Comparison of ENCODE assay signal across 29 cellular contexts in the genomic region with DNA sequence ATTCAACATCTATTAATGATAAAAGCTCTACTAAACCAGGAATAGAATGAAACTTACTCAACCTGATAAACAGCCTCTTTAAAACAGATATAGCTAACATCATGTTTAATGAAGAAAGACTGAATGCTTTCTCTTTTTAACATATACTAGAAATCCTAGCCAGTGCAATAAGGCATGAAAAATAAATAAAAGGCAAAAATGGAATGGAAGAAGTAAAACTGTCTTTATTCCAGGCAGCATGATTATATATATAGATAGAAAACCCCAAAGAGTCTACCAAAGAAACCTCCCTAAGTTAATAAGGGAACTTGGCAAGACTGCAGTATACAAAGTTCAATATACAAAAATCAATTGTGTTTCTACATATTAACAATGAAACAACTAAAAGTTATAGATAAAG.
"Had no signal": no experiment of that assay in that cellular context is flagged by ENCODE, and none has a peak within 500 bp of the region (broad histone marks: within the 10 kb centered on the region; RNA-seq: fewer than 3 reads in every experiment).

No MANE protein-coding gene starts in this region.

- DNase-seq: natural killer cell; occipital lobe; ovary; posterior cingulate gyrus; psoas muscle; right cardiac atrium; spleen; stimulated activated CD4-positive, alpha-beta T cell treated with anti-CD3 and anti-CD28 coated beads, Interleukin-12 subunit alpha, Interleukin-12 subunit beta, amount 100 ng/mL, for 4 hours; stimulated activated CD4-positive, alpha-beta T cell treated with anti-CD3 and anti-CD28 coated beads, Interleukin-1b, Interleukin-23, amount 100 ng/mL, for 48 hours; stimulated activated CD4-positive, alpha-beta T cell treated with anti-CD3 and anti-CD28 coated beads, Interleukin-4, amount 100 ng/mL, for 1 hour; stimulated activated naive B cell treated with anti-CD40 and anti-IgM and Interleukin-4, amounts not matched to agents 10 μg/mL and 1 μg/mL and 100 μg/mL, for 72 hours; stimulated activated naive CD4-positive, alpha-beta T cell treated with Interleukin-2 at 50 U/mL for 16 hours; stomach; thyroid gland; trophoblast cell; upper lobe of left lung had no signal

- H3K27ac ChIP-seq: neural progenitor cell, ovary, parathyroid adenoma, psoas muscle, skin epidermis, spleen, stomach, thyroid gland, tibial nerve, upper lobe of left lung, vagina had no signal

- ATAC-seq: natural killer cell; psoas muscle; right cardiac atrium; sciatic nerve; stimulated activated effector memory CD8-positive, alpha-beta T cell treated with anti-CD3 and anti-CD28 coated beads, Interleukin-12 subunit alpha, Interleukin-12 subunit beta, amount 100 ng/mL, for 72 hours; stimulated activated naive B cell treated with anti-CD40 and anti-IgM and Interleukin-4, amounts not matched to agents 10 μg/mL and 1 μg/mL and 100 μg/mL, for 72 hours had no signal

- H3K4me2 ChIP-seq: neural progenitor cell, smooth muscle cell had no signal

- H3K27ac Mint-ChIP-seq: natural killer cell; nephron; neural progenitor cell; progenitor cell of endocrine pancreas; stimulated activated effector memory CD8-positive, alpha-beta T cell treated with anti-CD3 and anti-CD28 coated beads, Interleukin-12 subunit alpha, Interleukin-12 subunit beta, amount 100 ng/mL, for 72 hours; stimulated activated naive B cell treated with anti-CD40 and anti-IgM and Interleukin-4, amounts not matched to agents 10 μg/mL and 1 μg/mL and 100 μg/mL, for 72 hours; stimulated activated naive CD8-positive, alpha-beta T cell treated with anti-CD3 and anti-CD28 coated beads, Interleukin-15, Interleukin-2, amounts not matched to agents 100 ng/mL and 50 ng/mL, for 24 hours had no signal

- FAIRE-seq: urothelium cell line had no signal

- H3K27me3 ChIP-seq: neural progenitor cell, ovary, spleen, stomach, thyroid gland, tibial nerve, upper lobe of left lung, vagina had no signal

- H3K9me3 ChIP-seq: ovary, thyroid gland had no signal

- H3K4me3 ChIP-seq: neural progenitor cell, ovary, psoas muscle, skin epidermis, smooth muscle cell, spleen, stomach, thoracic aorta, thyroid gland, tibial nerve, upper lobe of left lung, vagina had no signal

- H3K36me3 ChIP-seq: ovary, spleen, stomach, thoracic aorta, thyroid gland, upper lobe of left lung, vagina had no signal

- H3K36me3 Mint-ChIP-seq: stimulated activated effector memory CD8-positive, alpha-beta T cell treated with anti-CD3 and anti-CD28 coated beads, Interleukin-12 subunit alpha, Interleukin-12 subunit beta, amount 100 ng/mL, for 72 hours; stimulated activated naive B cell treated with anti-CD40 and anti-IgM and Interleukin-4, amounts not matched to agents 10 μg/mL and 1 μg/mL and 100 μg/mL, for 72 hours had no signal

- H3K4me1 Mint-ChIP-seq: natural killer cell; stimulated activated effector memory CD8-positive, alpha-beta T cell treated with anti-CD3 and anti-CD28 coated beads, Interleukin-12 subunit alpha, Interleukin-12 subunit beta, amount 100 ng/mL, for 72 hours; stimulated activated naive B cell treated with anti-CD40 and anti-IgM and Interleukin-4, amounts not matched to agents 10 μg/mL and 1 μg/mL and 100 μg/mL, for 72 hours had no signal

- H3K27me3 Mint-ChIP-seq: progenitor cell of endocrine pancreas; stimulated activated naive CD8-positive, alpha-beta T cell treated with anti-CD3 and anti-CD28 coated beads, Interleukin-15, Interleukin-2, amounts not matched to agents 100 ng/mL and 50 ng/mL, for 24 hours had no signal

- H3K4me1 ChIP-seq: neural progenitor cell had no signal

- H2AFZ ChIP-seq: neural progenitor cell, parathyroid adenoma had no signal

- H3K9ac ChIP-seq: neural progenitor cell, parathyroid adenoma had no signal

- H3K4me3 Mint-ChIP-seq: natural killer cell; nephron; neural progenitor cell; stimulated activated effector memory CD8-positive, alpha-beta T cell treated with anti-CD3 and anti-CD28 coated beads, Interleukin-12 subunit alpha, Interleukin-12 subunit beta, amount 100 ng/mL, for 72 hours; stimulated activated naive B cell treated with anti-CD40 and anti-IgM and Interleukin-4, amounts not matched to agents 10 μg/mL and 1 μg/mL and 100 μg/mL, for 72 hours; stimulated activated naive CD8-positive, alpha-beta T cell treated with anti-CD3 and anti-CD28 coated beads, Interleukin-15, Interleukin-2, amounts not matched to agents 100 ng/mL and 50 ng/mL, for 24 hours had no signal
